In genomic region chrX:73562986-73563739, GRCh38 we compare ENCODE assay signal across 8 cellular contexts. TPM values are rescaled to one million over a fixed set of nuclear protein-coding genes. Genes with fewer than 3 reads are reported as not detected.
DNase-seq lines count a peak whose midpoint lies in the region; ATAC-seq lines count a peak whose summit lies in the region.

CHIC1 (plus strand) TSS chrX:73563197; CDS start chrX:73563285, 88 bp downstream.

- ATAC-seq in HG03442 (IDR thresholded peaks at IDR 0.05; ENCODE audit: unreplicated experiment) = peak; percentile 64

- DNase-seq in Ammon's horn (ENCODE audit: low spot score) = peak; percentile 77
- peak; percentile 27 for DNase-seq in GM19238 (ENCODE audit: insufficient read length, low spot score)
- DNase-seq in NCI-H82 (lab: John Stamatoyannopoulos, UW) = peak; percentile 92
- peak; percentile 47 for DNase-seq in activated T-cell treated with anti-CD3 and anti-CD28 coated beads for 1 hour (ENCODE audit: low read depth)
- peak; percentile 18 for DNase-seq in epidermal melanocyte (ENCODE audit: insufficient read length, low spot score)
- peak; percentile 61 for DNase-seq in mucosa of gallbladder (ENCODE audit: low spot score)
- DNase-seq in stimulated activated CD8-positive, alpha-beta memory T cell treated with anti-CD3 and anti-CD28 coated beads, Interleukin-2, amount 100 ng/mL, for 48 hours (ENCODE audit: low read depth in 2 of 2) = peak; percentile 27 to 33

RNA-seq across cellular contexts. Expression of gene CHIC1, which starts in this region (rescaled TPM):
- 13.6 TPM for total RNA-seq in mucosa of gallbladder

Comparison
In these comparisons a context has a peak if more than half of its experiments do, and no peak if none do; other contexts are left out.
1. Peak in every context shown above with its lines: DNase-seq and ATAC-seq.
2. DNase-seq: peak in every context shown above with its lines; median percentile 92 in NCI-H82; 77 in Ammon's horn; 61 in mucosa of gallbladder; 47 in activated T-cell treated with anti-CD3 and anti-CD28 coated beads for 1 hour; 30 in stimulated activated CD8-positive, alpha-beta memory T cell treated with anti-CD3 and anti-CD28 coated beads, Interleukin-2, amount 100 ng/mL, for 48 hours; 27 in GM19238; 18 in epidermal melanocyte.